In the genomic region with DNA sequence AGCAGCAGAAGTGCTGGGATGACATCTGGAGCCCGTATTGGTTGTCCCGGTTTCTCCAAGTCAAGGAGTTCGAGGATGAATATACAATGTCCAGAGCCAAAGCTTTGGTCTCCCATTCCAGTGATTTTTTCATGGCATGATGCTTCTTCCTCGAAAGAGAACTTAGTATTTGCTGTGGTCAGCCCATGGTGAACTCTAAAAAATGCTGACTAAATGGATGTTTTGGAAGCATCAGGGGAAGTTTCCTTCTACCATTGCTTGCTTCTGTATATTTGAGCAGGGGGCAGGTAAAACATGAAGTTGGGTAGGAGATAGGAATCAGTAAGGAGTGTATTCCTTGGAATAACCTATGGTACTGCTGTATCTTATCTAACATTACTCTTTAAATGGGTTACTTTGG, we compare ENCODE assay signal across 40 cellular contexts. TPM values are rescaled to one million over a fixed set of nuclear protein-coding genes. Genes with fewer than 3 reads are reported as not detected.
"Had no signal": no experiment of that assay in that cellular context is flagged by ENCODE, and none has a peak within 500 bp of the region (broad histone marks: within the 10 kb centered on the region; RNA-seq: fewer than 3 reads in every experiment).

No MANE protein-coding gene starts in this region.

- H3K27ac ChIP-seq: ascending aorta, body of pancreas, brain microvascular endothelial cell, breast epithelium, cardiac muscle cell had no signal

- H3K9me3 ChIP-seq: adrenal gland, ascending aorta, body of pancreas, breast epithelium had no signal

- H3K4me3 ChIP-seq: adrenal gland, ascending aorta, body of pancreas, breast epithelium, cardiac muscle cell had no signal

- H3K4me1 ChIP-seq: ascending aorta, body of pancreas, breast epithelium had no signal

- H3K27me3 Mint-ChIP-seq: activated T-cell treated with anti-CD3 and anti-CD28 coated beads, Interleukin-2, amount 50 U/mL, for 24 hours had no signal

- DNase-seq: activated effector memory CD4-positive, alpha-beta T cell treated with anti-CD3 and anti-CD28 coated beads, Interleukin-2, amount 50 U/mL, for 16 hours; activated effector memory CD4-positive, alpha-beta T cell treated with Interleukin-2 at 50 U/mL for 16 hours; activated gamma-delta T cell; activated gamma-delta T cell treated with Interleukin-2 at 50 U/mL for 16 hours; activated naive CD4-positive, alpha-beta T cell; activated naive CD4-positive, alpha-beta T cell treated with anti-CD3 and anti-CD28 coated beads for 36 hours; activated naive CD4-positive, alpha-beta T cell treated with anti-CD3 and anti-CD28 coated beads, Interleukin-2, amount 10 ng/mL, durations not matched to agents 7 days and 5 days; activated naive CD4-positive, alpha-beta T cell treated with anti-CD3 and anti-CD28 coated beads, Interleukin-2, amount 50 U/mL, for 16 hours; activated naive CD4-positive, alpha-beta T cell treated with Interleukin-2 at 50 U/mL for 16 hours; activated naive CD8-positive, alpha-beta T cell treated with anti-CD3 and anti-CD28 coated beads for 36 hours; activated naive CD8-positive, alpha-beta T cell treated with anti-CD3 and anti-CD28 coated beads, Interleukin-2, amount 10 ng/mL, durations not matched to agents 7 days and 5 days; activated naive CD8-positive, alpha-beta T cell treated with anti-CD3 and anti-CD28 coated beads, Interleukin-2, amount 50 U/mL, for 24 hours; activated T-cell treated with anti-CD3 and anti-CD28 coated beads, Interleukin-2, amount 50 U/mL, for 24 hours; activated T-cell treated with anti-CD3 and anti-CD28 coated beads, Interleukin-2, amount 50 U/mL, for 4 hours; activated T-cell treated with anti-CD3 and anti-CD28 coated beads, Interleukin-2, amount 50 U/mL, for 48 hours; activated T-cell treated with anti-CD3 and anti-CD28 coated beads, Interleukin-2, amount 50 U/mL, for 72 hours; amniotic stem cell; amygdala; anterior cingulate cortex; aorta; body of pancreas; brain microvascular endothelial cell; caudate nucleus; central memory CD4-positive, alpha-beta T cell; cerebellar nuclear complex had no signal

- H3K4me3 Mint-ChIP-seq: activated naive CD4-positive, alpha-beta T cell treated with anti-CD3 and anti-CD28 coated beads for 36 hours; activated naive CD4-positive, alpha-beta T cell treated with anti-CD3 and anti-CD28 coated beads, Interleukin-2, amount 10 ng/mL, durations not matched to agents 7 days and 5 days; activated naive CD4-positive, alpha-beta T cell treated with anti-CD3 and anti-CD28 coated beads, Interleukin-2, amount 50 U/mL, for 24 hours; activated naive CD8-positive, alpha-beta T cell; activated naive CD8-positive, alpha-beta T cell treated with anti-CD3 and anti-CD28 coated beads for 36 hours; activated naive CD8-positive, alpha-beta T cell treated with anti-CD3 and anti-CD28 coated beads, Interleukin-2, amount 10 ng/mL, durations not matched to agents 7 days and 5 days; activated naive CD8-positive, alpha-beta T cell treated with anti-CD3 and anti-CD28 coated beads, Interleukin-2, amount 50 U/mL, for 24 hours; activated T-cell treated with anti-CD3 and anti-CD28 coated beads, Interleukin-2, amount 50 U/mL, for 24 hours; activated T-cell treated with anti-CD3 and anti-CD28 coated beads, Interleukin-2, amount 50 U/mL, for 4 hours; activated T-cell treated with anti-CD3 and anti-CD28 coated beads, Interleukin-2, amount 50 U/mL, for 72 hours; activated T-helper 1 cell treated with anti-CD3 and anti-CD28 coated beads, Interleukin-12 subunit alpha, Interleukin-12 subunit beta, Interleukin-2, Interleukin-4 antibody, amounts not matched to agents 30 ng/mL and 10 ng/mL and 1 ng/mL, durations not matched to agents 14 hours and 24 hours and 36 hours; activated T-helper 17 cell treated with anti-CD3 and anti-CD28 coated beads, Interleukin-2, amount 50 U/mL, for 72 hours; brain; central memory CD8-positive, alpha-beta T cell had no signal

- H3K9me3 Mint-ChIP-seq: activated naive CD4-positive, alpha-beta T cell treated with anti-CD3 and anti-CD28 coated beads for 36 hours; activated naive CD4-positive, alpha-beta T cell treated with anti-CD3 and anti-CD28 coated beads, Interleukin-2, amount 10 ng/mL, durations not matched to agents 7 days and 5 days; activated naive CD4-positive, alpha-beta T cell treated with anti-CD3 and anti-CD28 coated beads, Interleukin-2, amount 50 U/mL, for 24 hours; activated naive CD4-positive, alpha-beta T cell treated with anti-CD3 and anti-CD28 coated beads, Interleukin-2, amount 50 U/mL, for 72 hours; activated naive CD8-positive, alpha-beta T cell treated with anti-CD3 and anti-CD28 coated beads for 36 hours; activated naive CD8-positive, alpha-beta T cell treated with anti-CD3 and anti-CD28 coated beads, Interleukin-2, amount 10 ng/mL, durations not matched to agents 7 days and 5 days; activated naive CD8-positive, alpha-beta T cell treated with anti-CD3 and anti-CD28 coated beads, Interleukin-2, amount 50 U/mL, for 24 hours; activated T-cell treated with anti-CD3 and anti-CD28 coated beads, Interleukin-2, amount 50 U/mL, for 24 hours; activated T-cell treated with anti-CD3 and anti-CD28 coated beads, Interleukin-2, amount 50 U/mL, for 4 hours; activated T-helper 1 cell treated with anti-CD3 and anti-CD28 coated beads, Interleukin-12 subunit alpha, Interleukin-12 subunit beta, Interleukin-2, Interleukin-4 antibody, amounts not matched to agents 30 ng/mL and 10 ng/mL and 1 ng/mL, durations not matched to agents 14 hours and 24 hours and 36 hours; activated T-helper 17 cell treated with anti-CD3 and anti-CD28 coated beads, Interleukin-2, amount 50 U/mL, for 72 hours; activated T-helper 2 cell treated with anti-CD3 and anti-CD28 coated beads, Interferon-gamma antibody, Interleukin-2, Interleukin-4, amounts not matched to agents 10 μg/mL and 5 μg/mL and 100 μg/mL, durations not matched to agents 14 hours and 24 hours and 36 hours; central memory CD8-positive, alpha-beta T cell had no signal

- H3K4me1 Mint-ChIP-seq: activated naive CD4-positive, alpha-beta T cell treated with anti-CD3 and anti-CD28 coated beads, Interleukin-2, amount 10 ng/mL, durations not matched to agents 7 days and 5 days; activated naive CD4-positive, alpha-beta T cell treated with anti-CD3 and anti-CD28 coated beads, Interleukin-2, amount 50 U/mL, for 24 hours; activated naive CD8-positive, alpha-beta T cell treated with anti-CD3 and anti-CD28 coated beads, Interleukin-2, amount 50 U/mL, for 24 hours; activated T-helper 17 cell treated with anti-CD3 and anti-CD28 coated beads, Interleukin-2, amount 50 U/mL, for 72 hours; brain; central memory CD8-positive, alpha-beta T cell had no signal

- H3K27me3 ChIP-seq: adrenal gland, ascending aorta, body of pancreas, brain microvascular endothelial cell, breast epithelium, cardiac muscle cell had no signal

- H3K36me3 Mint-ChIP-seq: activated naive CD4-positive, alpha-beta T cell treated with anti-CD3 and anti-CD28 coated beads, Interleukin-2, amount 10 ng/mL, durations not matched to agents 7 days and 5 days; activated naive CD4-positive, alpha-beta T cell treated with anti-CD3 and anti-CD28 coated beads, Interleukin-2, amount 50 U/mL, for 24 hours; activated naive CD8-positive, alpha-beta T cell treated with anti-CD3 and anti-CD28 coated beads for 36 hours; activated naive CD8-positive, alpha-beta T cell treated with anti-CD3 and anti-CD28 coated beads, Interleukin-2, amount 10 ng/mL, durations not matched to agents 7 days and 5 days had no signal

- H3K27ac Mint-ChIP-seq: activated naive CD4-positive, alpha-beta T cell treated with anti-CD3 and anti-CD28 coated beads for 36 hours; activated naive CD4-positive, alpha-beta T cell treated with anti-CD3 and anti-CD28 coated beads, Interleukin-2, amount 10 ng/mL, durations not matched to agents 7 days and 5 days; activated naive CD4-positive, alpha-beta T cell treated with anti-CD3 and anti-CD28 coated beads, Interleukin-2, amount 50 U/mL, for 24 hours; activated naive CD4-positive, alpha-beta T cell treated with anti-CD3 and anti-CD28 coated beads, Interleukin-2, amount 50 U/mL, for 72 hours; activated naive CD8-positive, alpha-beta T cell; activated naive CD8-positive, alpha-beta T cell treated with anti-CD3 and anti-CD28 coated beads for 36 hours; activated naive CD8-positive, alpha-beta T cell treated with anti-CD3 and anti-CD28 coated beads, Interleukin-2, amount 10 ng/mL, durations not matched to agents 7 days and 5 days; activated naive CD8-positive, alpha-beta T cell treated with anti-CD3 and anti-CD28 coated beads, Interleukin-2, amount 50 U/mL, for 24 hours; activated T-cell treated with anti-CD3 and anti-CD28 coated beads, Interleukin-2, amount 50 U/mL, for 24 hours; activated T-cell treated with anti-CD3 and anti-CD28 coated beads, Interleukin-2, amount 50 U/mL, for 72 hours; activated T-helper 1 cell treated with anti-CD3 and anti-CD28 coated beads, Interleukin-12 subunit alpha, Interleukin-12 subunit beta, Interleukin-2, Interleukin-4 antibody, amounts not matched to agents 30 ng/mL and 10 ng/mL and 1 ng/mL, durations not matched to agents 14 hours and 24 hours and 36 hours; activated T-helper 17 cell treated with anti-CD3 and anti-CD28 coated beads, Interleukin-2, amount 50 U/mL, for 72 hours; activated T-helper 2 cell treated with anti-CD3 and anti-CD28 coated beads, Interferon-gamma antibody, Interleukin-2, Interleukin-4, amounts not matched to agents 10 μg/mL and 5 μg/mL and 100 μg/mL, durations not matched to agents 14 hours and 24 hours and 36 hours; brain had no signal

- FAIRE-seq: astrocyte, bronchial epithelial cell had no signal

- H3K36me3 ChIP-seq: adrenal gland, ascending aorta, brain microvascular endothelial cell, breast epithelium, cardiac muscle cell had no signal

- ATAC-seq: activated naive CD8-positive, alpha-beta T cell treated with anti-CD3 and anti-CD28 coated beads, Interleukin-2, amount 50 U/mL, for 24 hours; activated T-cell treated with anti-CD3 and anti-CD28 coated beads, Interleukin-2, amount 50 U/mL, for 4 hours; activated T-helper 17 cell treated with anti-CD3 and anti-CD28 coated beads, Interleukin-2, amount 50 U/mL, for 72 hours; body of pancreas had no signal

RNA-seq across cellular contexts. Expression of a gene that starts 8.6 kb away (rescaled TPM):
- total RNA-seq: activated naive CD8-positive, alpha-beta T cell treated with anti-CD3 and anti-CD28 coated beads, Interleukin-2, amount 10 ng/mL, durations not matched to agents 7 days and 5 days; activated T-helper 1 cell treated with anti-CD3 and anti-CD28 coated beads, Interleukin-12 subunit alpha, Interleukin-12 subunit beta, Interleukin-2, Interleukin-4 antibody, amounts not matched to agents 30 ng/mL and 10 ng/mL and 1 ng/mL, durations not matched to agents 14 hours and 24 hours and 36 hours; activated T-helper 2 cell treated with anti-CD3 and anti-CD28 coated beads, Interferon-gamma antibody, Interleukin-2, Interleukin-4, amounts not matched to agents 10 μg/mL and 5 μg/mL and 100 μg/mL, durations not matched to agents 14 hours and 24 hours and 36 hours; ascending aorta; chondrocyte had no signal
